Comparison of ENCODE assay signal across 7 cellular contexts in genomic region chr15:92845109-92845508, GRCh38. TPM values are rescaled to one million over a fixed set of nuclear protein-coding genes. Genes with fewer than 3 reads are reported as not detected.
DNase-seq lines count a peak whose midpoint lies in the region; ATAC-seq, FAIRE-seq and TF ChIP-seq lines count a peak whose summit lies in the region.

No MANE protein-coding gene starts in this region.

- peak overlapping the region; percentile 88 for H3K27ac ChIP-seq in colonic mucosa
- no peak overlapping the region for H3K27ac ChIP-seq in psoas muscle

- H3K36me3 ChIP-seq in colonic mucosa, result no peaks in the 10 kb centered on the region
- H3K36me3 ChIP-seq in mucosa of stomach (ENCODE audit: control insufficient read depth, insufficient read depth, low read length), result no peaks in the 10 kb centered on the region
- H3K36me3 ChIP-seq in psoas muscle (ENCODE audit: insufficient read depth in 1 of 2, low read depth in 1 of 2), result no peaks in the 10 kb centered on the region

- H3K4me3 ChIP-seq in colonic mucosa (no peak overlapping the region), mucosa of stomach (ENCODE audit: low read length) (no peak overlapping the region), psoas muscle (no peak overlapping the region)

- H3K9ac ChIP-seq in colonic mucosa (ENCODE audit: low read depth in 2 of 2, low read length in 2 of 2) (peak overlapping the region in 1 of 2 donors; percentile 61), mucosa of stomach (ENCODE audit: low read length) (peak overlapping the region; percentile 58)

- intact Hi-C loops in colonic mucosa (cut with DNase I), result no loop called here
- intact Hi-C loops in psoas muscle (cut with DNase I), result no loop called here

- H3K27me3 ChIP-seq in colonic mucosa, result no peaks in the 10 kb centered on the region
- no peaks in the 10 kb centered on the region for H3K27me3 ChIP-seq in mucosa of stomach (ENCODE audit: control insufficient read depth, insufficient read depth, low read length)
- H3K27me3 ChIP-seq in psoas muscle (ENCODE audit: insufficient read depth in 3 of 3, low read length in 2 of 3), result no peaks in the 10 kb centered on the region

- peak; percentile 73 for FAIRE-seq in GM18507 (lab: Jason Lieb, UNC)

- no peak for TF ChIP-seq CTCF in colonic mucosa (IDR thresholded peaks at IDR 0.05)
- no peak for TF ChIP-seq CTCF in psoas muscle (IDR thresholded peaks at IDR 0.05)

- peaks cover 3% of the 10 kb centered on the region for H3K4me1 ChIP-seq in colonic mucosa
- peaks cover 7% of the 10 kb centered on the region for H3K4me1 ChIP-seq in mucosa of stomach (ENCODE audit: control insufficient read depth, insufficient read depth, low read length)
- no peaks in the 10 kb centered on the region for H3K4me1 ChIP-seq in psoas muscle

- DNase-seq in GM18507 (ENCODE audit: extremely low spot score, insufficient read length, low read depth), result no peak
- DNase-seq in HCEC 1CT, result peak; percentile 31
- peak; percentile 12 for DNase-seq in NCI-H2196 treated with DMSO at 0.1 percent for 48 hours (lab: John Stamatoyannopoulos, UW; ENCODE audit: unreplicated experiment)
- DNase-seq in colonic mucosa, result no peak
- no peak for DNase-seq in psoas muscle
- no peak for DNase-seq in NCI-H2081 treated with DMSO at 0.1 percent for 48 hours (lab: John Stamatoyannopoulos, UW)

- H3K9me3 ChIP-seq in colonic mucosa (no peaks in the 10 kb centered on the region), mucosa of stomach (ENCODE audit: control insufficient read depth, low read length) (no peaks in the 10 kb centered on the region), psoas muscle (no peaks in the 10 kb centered on the region)

- ATAC-seq in psoas muscle, result no peak

RNA-seq across cellular contexts. Expression of gene CHD2, which starts 55.0 kb away (rescaled TPM):
- total RNA-seq in colonic mucosa (100 to 1,000 TPM in 1 of 2 donors, 10 to 100 TPM in 1; 87.5 to 121 TPM), psoas muscle (10 to 100 TPM; 40.9 to 53.0 (median 49.4) TPM)
- 10 to 100 TPM; 11.1 to 37.5 (median 12.9) TPM for polyA plus RNA-seq in psoas muscle

Comparison
In these comparisons a context has a peak if more than half of its experiments do, and no peak if none do; other contexts are left out.
1. DNase-seq: peak in HCEC 1CT (single experiment) and NCI-H2196 treated with DMSO at 0.1 percent for 48 hours (single experiment); none in GM18507 (single experiment), colonic mucosa (single experiment), psoas muscle (0 of 2) and NCI-H2081 treated with DMSO at 0.1 percent for 48 hours (single experiment).